Comparison of ENCODE assay signal across 1 cellular context in genomic region chr1:233033366-233033765, GRCh38.
A peak's percentile ranks its signal among the peaks of the same experiment; 100 is the strongest.
TF ChIP-seq lines count a peak whose summit lies in the region.

No MANE protein-coding gene starts in this region.

TF ChIP-seq in IMR-90, 13 proteins besides CTCF, POLR2A, EP300 and RAD21:
- TF ChIP-seq RCOR1 (IDR thresholded peaks at IDR 0.05; ENCODE audit: insufficient replicate concordance, low read length) (no peak), MAZ (IDR thresholded peaks at IDR 0.05; ENCODE audit: borderline replicate concordance, low read depth, low read length) (no peak), BHLHE40 (IDR thresholded peaks at IDR 0.05; ENCODE audit: low read depth, low read length) (no peak), RFX5 (IDR thresholded peaks at IDR 0.05; ENCODE audit: low read depth, low read length) (no peak), CEBPB (IDR thresholded peaks at IDR 0.05; ENCODE audit: low read depth, low read length) (peak; percentile 83), CHD1 (IDR thresholded peaks at IDR 0.05; ENCODE audit: low read depth, low read length) (no peak)
